ENCODE assay signal across 19 cellular contexts in genomic region chr11:563812-564578, GRCh38. TPM values are rescaled to one million over a fixed set of nuclear protein-coding genes. Genes with fewer than 3 reads are reported as not detected.
DNase-seq lines count a peak whose midpoint lies in the region; ATAC-seq and TF ChIP-seq lines count a peak whose summit lies in the region.
"Had no signal": no experiment of that assay in that cellular context is flagged by ENCODE, and none has a peak within 500 bp of the region (broad histone marks: within the 10 kb centered on the region; RNA-seq: fewer than 3 reads in every experiment).

No MANE protein-coding gene starts in this region.

- H2AK5ac ChIP-seq in neuronal stem cell (ENCODE audit: low read depth, low read length) = no peak overlapping the region

- peak overlapping the region; percentile 73 for H3K23ac ChIP-seq in neuronal stem cell (ENCODE audit: low read depth, low read length, poor library complexity)

- DNase-seq in CD4-positive, alpha-beta T cell = no peak
- peak; percentile 56 for DNase-seq in HT-29 (ENCODE audit: low spot score)
- no peak for DNase-seq in colonic mucosa
- DNase-seq in neuronal stem cell (ENCODE audit: low spot score) = no peak
- DNase-seq in NCI-H1436 treated with DMSO at 0.1 percent for 48 hours (lab: John Stamatoyannopoulos, UW) = no peak
- no peak for DNase-seq in DMS153 (lab: John Stamatoyannopoulos, UW)
- DNase-seq in left ventricle myocardium inferior = no peak
- DNase-seq: activated CD4-positive, alpha-beta T cell treated with anti-CD3 and anti-CD28 coated beads, Interleukin-2, amount 50 U/mL, for 48 hours; activated T-cell treated with anti-CD3 and anti-CD28 coated beads, Interleukin-2, amount 50 U/mL, for 48 hours; BE2C; GM23248; KG1; NCI-H1092; NCI-H2171; NCI-H82; occipital lobe; stimulated activated CD4-positive, alpha-beta T cell treated with anti-CD3 and anti-CD28 coated beads, Interleukin-1b, Interleukin-23, amount 100 ng/mL, for 48 hours had no signal

- no peaks in the 10 kb centered on the region for H3K9me3 Mint-ChIP-seq in CD4-positive, alpha-beta T cell

- H3K36me3 Mint-ChIP-seq in CD4-positive, alpha-beta T cell (ENCODE audit: low read depth) = peaks cover 9% of the 10 kb centered on the region

- no peak overlapping the region for H3K4ac ChIP-seq in neuronal stem cell (ENCODE audit: low read length)

- no peaks in the 10 kb centered on the region for H3K27me3 Mint-ChIP-seq in CD4-positive, alpha-beta T cell

- peak overlapping the region; percentile 48 for H3K4me3 Mint-ChIP-seq in CD4-positive, alpha-beta T cell

- H3K27ac ChIP-seq in CD4-positive, alpha-beta T cell (ENCODE audit: low read depth, low read length) = no peak overlapping the region
- peak overlapping the region; percentile 17 for H3K27ac ChIP-seq in colonic mucosa
- H3K27ac ChIP-seq in neuronal stem cell (replicated peaks; ENCODE audit: low read length) = no peak overlapping the region
- no peak overlapping the region for H3K27ac ChIP-seq in left ventricle myocardium inferior (replicated peaks)
- H3K27ac ChIP-seq: GM23248 had no signal

- H3K27ac Mint-ChIP-seq in CD4-positive, alpha-beta T cell = no peak overlapping the region

- H3K27me3 ChIP-seq in CD4-positive, alpha-beta T cell (ENCODE audit: control insufficient read depth, insufficient read depth, low read length) = no peaks in the 10 kb centered on the region
- H3K27me3 ChIP-seq in colonic mucosa (no peaks in the 10 kb centered on the region), neuronal stem cell (ENCODE audit: control insufficient read depth in 3 of 3, insufficient read depth in 3 of 3, low read depth in 1 of 3, low read length in 3 of 3) (peaks cover 0 to 16% (median 0%) of the 10 kb centered on the region in 3 experiments), left ventricle myocardium inferior (ENCODE audit: low read depth) (peaks cover 14% of the 10 kb centered on the region)
- H3K27me3 ChIP-seq: BE2C had no signal

- H4K91ac ChIP-seq in neuronal stem cell (ENCODE audit: low read depth, low read length, poor library complexity) = no peak overlapping the region

- CTCF ChIA-PET in CD4-positive, alpha-beta T cell (lab: Charles Lee) = no interaction called here

- H3K4me1 ChIP-seq in colonic mucosa (peaks cover 13% of the 10 kb centered on the region), neuronal stem cell (ENCODE audit: control insufficient read depth in 2 of 2, insufficient read depth in 1 of 2, low read depth in 1 of 2, low read length in 2 of 2) (peaks cover 24 to 30% of the 10 kb centered on the region in 2 donors), left ventricle myocardium inferior (peaks cover 38% of the 10 kb centered on the region)
- H3K4me1 ChIP-seq: BE2C had no signal

- intact Hi-C loops in CD4-positive, alpha-beta T cell (cut with DNase I, micrococcal nuclease) = loop anchor here in 1 of 2 experiments (10.0 kb wide), 1 partner anchor 131 kb away; the partner anchor contains the start of genes DEAF1 and TMEM80
- intact Hi-C loops in colonic mucosa (cut with DNase I) = no loop called here
- intact Hi-C loops in left ventricle myocardium inferior (cut with micrococcal nuclease) = no loop called here

- peak overlapping the region; percentile 41 for H2BK12ac ChIP-seq in neuronal stem cell (ENCODE audit: low read length)

- H2BK15ac ChIP-seq in neuronal stem cell (ENCODE audit: low read length) = no peak overlapping the region

- no peak overlapping the region for H2AFZ ChIP-seq in neuronal stem cell (ENCODE audit: low read length)
- H2AFZ ChIP-seq: GM23248 had no signal

- no peak overlapping the region for H2BK120ac ChIP-seq in neuronal stem cell (ENCODE audit: low read depth, low read length)

- POLR2A ChIA-PET in CD4-positive, alpha-beta T cell (lab: Charles Lee) = interaction anchor here (3.9 kb wide), 1 partner anchor 12 kb away, joined by 25 read pairs; the partner anchor contains the start of gene PHRF1

- no peak overlapping the region for H3K18ac ChIP-seq in neuronal stem cell (ENCODE audit: low read length)

- peaks cover 16% of the 10 kb centered on the region for H3K4me1 Mint-ChIP-seq in CD4-positive, alpha-beta T cell (ENCODE audit: low read depth)

- H3K14ac ChIP-seq in neuronal stem cell (ENCODE audit: low read length) = no peak overlapping the region

- H3K79me1 ChIP-seq in neuronal stem cell (ENCODE audit: low read depth, low read length) = peaks cover 18% of the 10 kb centered on the region

- H3K4me3 ChIP-seq in colonic mucosa (no peak overlapping the region), neuronal stem cell (ENCODE audit: low read length in 2 of 2) (no peak overlapping the region), left ventricle myocardium inferior (no peak overlapping the region)
- H3K4me3 ChIP-seq: GM23248, mucosa of descending colon had no signal

- H3K9ac ChIP-seq in colonic mucosa (ENCODE audit: low read depth in 2 of 2, low read length in 2 of 2) (no peak overlapping the region), neuronal stem cell (ENCODE audit: low read depth, low read length, poor library complexity) (peak overlapping the region; percentile 44)
- H3K9ac ChIP-seq: GM23248 had no signal

- H3K4me2 ChIP-seq in neuronal stem cell (ENCODE audit: insufficient read depth, low read length, poor library complexity, severe bottlenecking) = no peak overlapping the region

- no peak for TF ChIP-seq CTCF in CD4-positive, alpha-beta T cell (IDR thresholded peaks at IDR 0.05)
- TF ChIP-seq CTCF in colonic mucosa (IDR thresholded peaks at IDR 0.05) (no peak), left ventricle myocardium inferior (IDR thresholded peaks at IDR 0.05; ENCODE audit: borderline replicate concordance) (no peak)

- H3K36me3 ChIP-seq in colonic mucosa (no peaks in the 10 kb centered on the region), neuronal stem cell (replicated peaks in 1 of 2; ENCODE audit: control insufficient read depth in 2 of 2, insufficient read depth in 2 of 2, low read length in 2 of 2) (peaks cover 4 to 5% of the 10 kb centered on the region in 2 donors), left ventricle myocardium inferior (no peaks in the 10 kb centered on the region)
- H3K36me3 ChIP-seq: BE2C had no signal

- no CpG with 5 or more reads among the region's 12 CpGs for WGBS in neuronal stem cell (ENCODE audit: extremely low coverage in 2 of 2, insufficient read length in 2 of 2, insufficient replicate concordance in 1 of 2), 2 donors

- H2BK5ac ChIP-seq in neuronal stem cell (ENCODE audit: low read length) = peak overlapping the region; percentile 66

- H3K9me3 ChIP-seq in CD4-positive, alpha-beta T cell (ENCODE audit: control insufficient read depth, low read length) = no peaks in the 10 kb centered on the region
- H3K9me3 ChIP-seq in colonic mucosa (no peaks in the 10 kb centered on the region), neuronal stem cell (replicated peaks in 1 of 2; ENCODE audit: control insufficient read depth in 2 of 2, insufficient read depth in 1 of 2, low read depth in 1 of 2, low read length in 2 of 2) (no peaks in the 10 kb centered on the region), left ventricle myocardium inferior (replicated peaks) (no peaks in the 10 kb centered on the region)
- H3K9me3 ChIP-seq: BE2C, mucosa of descending colon had no signal

- no peak for ATAC-seq in CD4-positive, alpha-beta T cell (ENCODE audit: poor library complexity)
- ATAC-seq: mucosa of descending colon, sciatic nerve had no signal

- H4K8ac ChIP-seq in neuronal stem cell (ENCODE audit: low read depth, low read length) = no peak overlapping the region

RNA-seq across cellular contexts. Expression of gene RASSF7, which starts 3.2 kb away (rescaled TPM):
- 10 to 100 TPM; 14.1 to 15.7 TPM for total RNA-seq in CD4-positive, alpha-beta T cell
- 515 and 552 TPM in 2 replicates for total RNA-seq in HT-29 (2014; rRNA removed; shearing (Covaris generic))
- total RNA-seq in colonic mucosa (100 to 1,000 TPM; 108 to 139 TPM), left ventricle myocardium inferior (4.5 TPM)
- 8.9 TPM for polyA plus RNA-seq in neuronal stem cell (2013, experiment 1 of 2)
- 9.1 TPM for polyA plus RNA-seq in neuronal stem cell (2013, experiment 2 of 2)

RNA-seq across cellular contexts. Expression of gene LMNTD2, which starts 3.5 kb away (rescaled TPM):
- total RNA-seq in CD4-positive, alpha-beta T cell = 10 to 100 TPM in 1 of 2 experiments, 1 to 10 TPM in 1; 8.2 to 10.3 TPM
- 5.3 and 6.9 TPM in 2 replicates for total RNA-seq in HT-29 (2014; rRNA removed; shearing (Covaris generic))
- total RNA-seq in colonic mucosa = 10 to 100 TPM in 1 of 2 donors, 1 to 10 TPM in 1; 9.8 to 13.6 TPM
- 0.75 TPM for polyA plus RNA-seq in neuronal stem cell (2013, experiment 1 of 2)
- polyA plus RNA-seq in neuronal stem cell (2013, experiment 2 of 2) = 0.87 TPM
- total RNA-seq in left ventricle myocardium inferior = 0.52 TPM

RNA-seq across cellular contexts. Expression of gene PHRF1, which starts 12.3 kb away (rescaled TPM):
- 10 to 100 TPM; 37.1 to 37.6 TPM for total RNA-seq in CD4-positive, alpha-beta T cell
- total RNA-seq in HT-29 (2014; rRNA removed; shearing (Covaris generic)) = 75.3 and 82.0 TPM in 2 replicates
- 10 to 100 TPM; 29.4 to 41.9 TPM for total RNA-seq in colonic mucosa
- 13.1 TPM for polyA plus RNA-seq in neuronal stem cell (2013, experiment 1 of 2)
- 12.9 TPM for polyA plus RNA-seq in neuronal stem cell (2013, experiment 2 of 2)
- 17.7 TPM for total RNA-seq in left ventricle myocardium inferior

RNA-seq across cellular contexts. Expression of gene LRRC56, which starts 26.7 kb away (rescaled TPM):
- total RNA-seq in CD4-positive, alpha-beta T cell = 1 to 10 TPM; 2.4 TPM
- 8.1 and 10.0 TPM in 2 replicates for total RNA-seq in HT-29 (2014; rRNA removed; shearing (Covaris generic))
- total RNA-seq in colonic mucosa (1 to 10 TPM; 2.8 to 3.2 TPM), left ventricle myocardium inferior (0.25 TPM)
- polyA plus RNA-seq in neuronal stem cell (2013, experiment 1 of 2) = 1.1 TPM
- 1.2 TPM for polyA plus RNA-seq in neuronal stem cell (2013, experiment 2 of 2)

RNA-seq across cellular contexts. Expression of gene HRAS, which starts 28.6 kb away (rescaled TPM):
- total RNA-seq in CD4-positive, alpha-beta T cell = 10 to 100 TPM; 23.7 to 23.9 TPM
- 217 and 259 TPM in 2 replicates for total RNA-seq in HT-29 (2014; rRNA removed; shearing (Covaris generic))
- total RNA-seq in colonic mucosa (10 to 100 TPM; 38.4 to 67.0 TPM), left ventricle myocardium inferior (55.9 TPM)
- 26.4 TPM for polyA plus RNA-seq in neuronal stem cell (2013, experiment 1 of 2)
- polyA plus RNA-seq in neuronal stem cell (2013, experiment 2 of 2) = 25.5 TPM

Comparison
In these comparisons a context has a peak if more than half of its experiments do, and no peak if none do; other contexts are left out.
1. RNA of gene RASSF7, which starts 3.2 kb away (total RNA-seq): 515 to 552 TPM in HT-29 and 108 to 139 TPM in colonic mucosa; 14.1 to 15.7 TPM in CD4-positive, alpha-beta T cell and 4.5 TPM in left ventricle myocardium inferior (single experiment); every median in the first group is over 4 times any median in the second.